Comparison of ENCODE assay signal across 28 cellular contexts in genomic region chr10:97905276-97905675, GRCh38. TPM values are rescaled to one million over a fixed set of nuclear protein-coding genes. Genes with fewer than 3 reads are reported as not detected.
"Had no signal": no experiment of that assay in that cellular context is flagged by ENCODE, and none has a peak within 500 bp of the region (broad histone marks: within the 10 kb centered on the region; RNA-seq: fewer than 3 reads in every experiment).

No MANE protein-coding gene starts in this region.

- FAIRE-seq: keratinocyte, urothelium cell line had no signal

- DNase-seq: hippocampal formation; left colon; left lung; mesendoderm; naive B cell; natural killer cell; occipital lobe; ovary; right lobe of liver; stimulated activated CD4-positive, alpha-beta T cell treated with anti-CD3 and anti-CD28 coated beads, Interleukin-12 subunit alpha, Interleukin-12 subunit beta, amount 100 ng/mL, for 4 hours; stimulated activated CD4-positive, alpha-beta T cell treated with anti-CD3 and anti-CD28 coated beads, Interleukin-15, amount 100 ng/mL, for 24 hours; stimulated activated CD4-positive, alpha-beta T cell treated with anti-CD3 and anti-CD28 coated beads, Interleukin-2, amount 100 ng/mL, for 24 hours; stimulated activated CD4-positive, alpha-beta T cell treated with anti-CD3 and anti-CD28 coated beads, Interleukin-4, amount 100 ng/mL, for 1 hour; stimulated activated naive CD4-positive, alpha-beta T cell; tibial artery; trophoblast cell; upper lobe of right lung had no signal

- H3K4me3 Mint-ChIP-seq: mesothelial cell of epicardium; naive B cell; natural killer cell; stimulated activated naive CD8-positive, alpha-beta T cell treated with anti-CD3 and anti-CD28 coated beads, Interleukin-15, Interleukin-2, amounts not matched to agents 100 ng/mL and 50 ng/mL, for 24 hours had no signal

- H3K27ac ChIP-seq: left lung, neutrophil, ovary, right atrium auricular region, right lobe of liver, suprapubic skin, thoracic aorta, tibial artery, upper lobe of right lung had no signal

- H3K4me1 Mint-ChIP-seq: mesothelial cell of epicardium, naive B cell had no signal

- H3K36me3 Mint-ChIP-seq: mesothelial cell of epicardium, naive B cell, natural killer cell had no signal

- ATAC-seq: left colon, left lung, natural killer cell, right lobe of liver, upper lobe of right lung had no signal

- H3K36me3 ChIP-seq: left lung, neutrophil, ovary, right atrium auricular region, right lobe of liver, suprapubic skin, thoracic aorta, tibial artery, upper lobe of right lung had no signal

- H3K27me3 ChIP-seq: ovary, right atrium auricular region, right lobe of liver, upper lobe of right lung had no signal

- H3K27ac Mint-ChIP-seq: mesothelial cell of epicardium; naive B cell; natural killer cell; progenitor cell of endocrine pancreas; stimulated activated naive CD8-positive, alpha-beta T cell treated with anti-CD3 and anti-CD28 coated beads, Interleukin-15, Interleukin-2, amounts not matched to agents 100 ng/mL and 50 ng/mL, for 24 hours had no signal

- H3K4me3 ChIP-seq: left lung, lung, ovary, right atrium auricular region, right lobe of liver, suprapubic skin, thoracic aorta, tibial artery, upper lobe of right lung had no signal

- H3K4me1 ChIP-seq: left lung, right lobe of liver, upper lobe of right lung had no signal

- H3K9me3 Mint-ChIP-seq: mesothelial cell of epicardium; naive B cell; natural killer cell; stimulated activated naive CD8-positive, alpha-beta T cell treated with anti-CD3 and anti-CD28 coated beads, Interleukin-15, Interleukin-2, amounts not matched to agents 100 ng/mL and 50 ng/mL, for 24 hours had no signal

- H3K9me3 ChIP-seq: left lung, neutrophil, ovary, right atrium auricular region, right lobe of liver, suprapubic skin, thoracic aorta, tibial artery, upper lobe of right lung had no signal

RNA-seq across cellular contexts. Expression of gene GOLGA7B, which starts 55.6 kb away (rescaled TPM):
- total RNA-seq: skeletal muscle tissue had no signal
